21 cellular contexts compared by ENCODE assay signal in the genomic region with DNA sequence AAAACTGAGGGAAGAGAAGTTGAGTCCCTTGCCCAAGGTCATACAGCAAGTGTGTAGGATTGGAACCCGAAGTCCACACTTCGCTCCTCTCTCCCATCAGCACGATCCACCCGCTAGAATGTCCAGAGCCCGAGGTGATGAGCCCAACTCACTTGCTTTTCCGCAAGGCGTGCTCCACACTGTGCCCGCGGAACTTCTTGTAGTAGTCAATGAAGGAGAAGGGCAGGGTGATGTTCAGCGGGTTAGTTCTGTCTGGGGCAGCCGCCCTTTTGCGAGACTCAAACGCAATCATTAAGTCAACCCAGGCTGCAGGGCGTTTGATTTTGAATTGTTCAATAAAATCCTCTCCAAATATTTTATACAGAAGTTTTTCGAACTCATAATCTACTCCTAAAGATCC. TPM values are rescaled to one million over a fixed set of nuclear protein-coding genes. Genes with fewer than 3 reads are reported as not detected.
DNase-seq lines count a peak whose midpoint lies in the region.
"Had no signal": no experiment of that assay in that cellular context is flagged by ENCODE, and none has a peak within 500 bp of the region (broad histone marks: within the 10 kb centered on the region; RNA-seq: fewer than 3 reads in every experiment).

No MANE protein-coding gene starts in this region.

- DNase-seq in NCI-H510A treated with DMSO at 0.1 percent for 48 hours (lab: John Stamatoyannopoulos, UW) (peak; percentile 44), NCI-H510A (lab: John Stamatoyannopoulos, UW) (no peak), mesenteric fat pad (ENCODE audit: low spot score) (peak; percentile 86), posterior vena cava (ENCODE audit: low spot score) (peak; percentile 78), NCI-H2171 treated with DMSO at 0.1 percent for 48 hours (lab: John Stamatoyannopoulos, UW) (no peak)
- DNase-seq: 8988T; ACHN; BE2C; C1 segment of cervical spinal cord; CD4-positive, alpha-beta memory T cell; CD4-positive, CD25-positive, alpha-beta regulatory T cell; CD8-positive, alpha-beta memory T cell; COR-L47; DMS 273 treated with DMSO at 0.1 percent for 48 hours; DMS153; DND-41; EL; GDM1 had no signal

- intact Hi-C loops in posterior vena cava (cut with DNase I) = no loop called here

RNA-seq across cellular contexts. Expression of gene PNLIPRP2, which starts 58.6 kb away (rescaled TPM):
- total RNA-seq in mesenteric fat pad (1.1 TPM), posterior vena cava (1 to 10 TPM in 1 of 2 donors, not detected in 1; 1.3 TPM)
- total RNA-seq: A673; CD4-positive, alpha-beta memory T cell; CD4-positive, CD25-positive, alpha-beta regulatory T cell; CD8-positive, alpha-beta memory T cell; Daoy; G401 had no signal

Comparison
In these comparisons a context has a peak if more than half of its experiments do, and no peak if none do; other contexts are left out.
1. DNase-seq: peak in NCI-H510A treated with DMSO at 0.1 percent for 48 hours (single experiment), mesenteric fat pad (single experiment) and posterior vena cava (single experiment); none in NCI-H510A (single experiment) and NCI-H2171 treated with DMSO at 0.1 percent for 48 hours (single experiment).